1 cellular context compared by ENCODE assay signal in genomic region chr7:92621026-92621540, GRCh38.
TF ChIP-seq lines count a peak whose summit lies in the region.

No MANE protein-coding gene starts in this region.

TF ChIP-seq in GM12878, 131 proteins besides CTCF, POLR2A, EP300 and RAD21 (continued from another document and continues in another):
- TF ChIP-seq ZBTB4 (CRISPR knock-in tag; IDR thresholded peaks at IDR 0.05) (no peak), NBN (IDR thresholded peaks at IDR 0.05) (0 out of 2 replicates have a peak, but pooled peaks have one; percentile 32), POU2F2 (IDR thresholded peaks at IDR 0.05; ENCODE audit: borderline replicate concordance, low read depth, low read length) (peak; percentile 63; the same call in 1 of the 3 replicates), WRNIP1 (IDR thresholded peaks at IDR 0.05; ENCODE audit: borderline replicate concordance, low read depth, low read length) (no peak), ATF2 (IDR thresholded peaks at IDR 0.05; ENCODE audit: low read length) (peak; percentile 70), TCF7 (IDR thresholded peaks at IDR 0.05; ENCODE audit: borderline replicate concordance) (no peak), RBBP5 (conservative IDR thresholded peaks at IDR 0.05) (no peak), MTA2 (IDR thresholded peaks at IDR 0.05; ENCODE audit: low read depth) (no peak), SMC3 (IDR thresholded peaks at IDR 0.05; ENCODE audit: borderline replicate concordance, low read length) (peak; percentile 86), IKZF2 (IDR thresholded peaks at IDR 0.05) (peak in 1 of 2 experiments; percentile 21; a peak in 2 of 4 replicates), TARDBP (IDR thresholded peaks at IDR 0.05; ENCODE audit: borderline replicate concordance) (no peak), CBX3 (IDR thresholded peaks at IDR 0.05; ENCODE audit: borderline replicate concordance, low read depth) (no peak), SREBF1 (IDR thresholded peaks at IDR 0.05; ENCODE audit: low read length) (no peak), HSF1 (IDR thresholded peaks at IDR 0.05; ENCODE audit: low read depth, low read length) (no peak), JUNB (IDR thresholded peaks at IDR 0.05) (0 out of 2 replicates have a peak, but pooled peaks have one; percentile 12), HDAC6 (IDR thresholded peaks at IDR 0.05; ENCODE audit: unreplicated experiment) (no peak), IKZF1 (conservative IDR thresholded peaks at IDR 0.05) (peak; percentile 43), CEBPZ (IDR thresholded peaks at IDR 0.05; ENCODE audit: low read depth, low read length) (no peak), ELK1 (IDR thresholded peaks at IDR 0.05; ENCODE audit: low read depth, low read length) (no peak), PML (IDR thresholded peaks at IDR 0.05; ENCODE audit: low read length) (0 out of 2 replicates have a peak, but pooled peaks have one; percentile 38), SKIL (IDR thresholded peaks at IDR 0.05; ENCODE audit: low read depth, poor library complexity, severe bottlenecking) (peak; percentile 36), EZH2 (IDR thresholded peaks at IDR 0.05; ENCODE audit: borderline replicate concordance, control insufficient read depth, low read depth, low read length) (no peak), SMARCA5 (IDR thresholded peaks at IDR 0.05) (0 out of 2 replicates have a peak, but pooled peaks have one; percentile 73), BCLAF1 (IDR thresholded peaks at IDR 0.05) (no peak), RAD51 (IDR thresholded peaks at IDR 0.05) (no peak), CREB1 (IDR thresholded peaks at IDR 0.05; ENCODE audit: low read depth) (peak; percentile 15; the same call in 1 of the 2 replicates), CUX1 (IDR thresholded peaks at IDR 0.05; ENCODE audit: insufficient replicate concordance, low read depth, low read length) (no peak), TCF12 (IDR thresholded peaks at IDR 0.05; ENCODE audit: low read depth, low read length) (no peak), E2F8 (IDR thresholded peaks at IDR 0.05; ENCODE audit: low read depth, partially characterized antibody) (no peak), JUND (IDR thresholded peaks at IDR 0.05; ENCODE audit: low read depth, low read length) (no peak), SREBF2 (IDR thresholded peaks at IDR 0.05; ENCODE audit: low read length) (no peak), ZNF217 (IDR thresholded peaks at IDR 0.05) (no peak)
